35 cellular contexts compared by ENCODE assay signal in genomic region chr10:132157101-132157500, GRCh38. TPM values are rescaled to one million over a fixed set of nuclear protein-coding genes. Genes with fewer than 3 reads are reported as not detected.
"Had no signal": no experiment of that assay in that cellular context is flagged by ENCODE, and none has a peak within 500 bp of the region (broad histone marks: within the 10 kb centered on the region; RNA-seq: fewer than 3 reads in every experiment).

No MANE protein-coding gene starts in this region.

- DNase-seq: activated CD4-positive, alpha-beta T cell treated with anti-CD3 and anti-CD28 coated beads, Interleukin-2, amount 10 ng/mL, durations not matched to agents 24 days and 14 days; activated CD4-positive, alpha-beta T cell treated with anti-CD3 and anti-CD28 coated beads, Interleukin-2, amount 50 U/mL, for 4 hours; activated CD8-positive, alpha-beta memory T cell treated with anti-CD3 and anti-CD28 coated beads, Interleukin-2, amount 50 U/mL, for 4 hours; activated gamma-delta T cell treated with Interleukin-2 at 50 U/mL for 16 hours; activated naive CD4-positive, alpha-beta T cell treated with anti-CD3 and anti-CD28 coated beads for 36 hours; activated naive CD8-positive, alpha-beta T cell treated with anti-CD3 and anti-CD28 coated beads, Interleukin-2, amount 50 U/mL, for 24 hours; activated T-cell treated with anti-CD3 and anti-CD28 coated beads for 4 hours; activated T-cell treated with anti-CD3 and anti-CD28 coated beads, Interleukin-2, amount 50 U/mL, for 4 hours; MM.1S; MV-4-11; NCI-H1092 treated with DMSO at 0.1 percent for 48 hours; NCI-H1417; NCI-H146; NCI-H187; NCI-H2029 treated with DMSO at 0.1 percent for 48 hours; NCI-H2107; NCI-H2171; NCI-H510A; NCI-H526; NCI-H748 treated with DMSO at 0.1 percent for 48 hours; NK-92 treated with Interleukin-12 subunit alpha and Interleukin-12 subunit beta, amount 100 ng/mL, for 24 hours; PC-3; Peyer's patch; RPMI8226; SHP77 treated with DMSO at 0.1 percent for 48 hours; SK-N-SH had no signal

- H3K27me3 ChIP-seq: ascending aorta, cardiac muscle cell, Peyer's patch, SJSA1 had no signal

- H3K27ac ChIP-seq: ascending aorta, cardiac muscle cell, KMS-11, Peyer's patch, SJSA1 had no signal

- H3K36me3 Mint-ChIP-seq: activated naive CD8-positive, alpha-beta T cell had no signal

- ATAC-seq: activated naive CD8-positive, alpha-beta T cell treated with anti-CD3 and anti-CD28 coated beads, Interleukin-2, amount 50 U/mL, for 24 hours; activated T-cell treated with anti-CD3 and anti-CD28 coated beads, Interleukin-2, amount 50 U/mL, for 4 hours; PC-3 had no signal

- H3K4me3 ChIP-seq: ascending aorta, cardiac muscle cell, Peyer's patch, SJSA1 had no signal

- H3K36me3 ChIP-seq: ascending aorta, cardiac muscle cell, Peyer's patch, SJSA1 had no signal

- H3K27me3 Mint-ChIP-seq: activated CD4-positive, alpha-beta T cell treated with anti-CD3 and anti-CD28 coated beads, Interleukin-2, amount 10 ng/mL, durations not matched to agents 24 days and 14 days; activated naive CD8-positive, alpha-beta T cell; activated naive CD8-positive, alpha-beta T cell treated with anti-CD3 and anti-CD28 coated beads, Interleukin-2, amount 50 U/mL, for 24 hours; central memory CD8-positive, alpha-beta T cell had no signal

- H3K4me3 Mint-ChIP-seq: activated CD4-positive, alpha-beta T cell treated with anti-CD3 and anti-CD28 coated beads, Interleukin-2, amount 10 ng/mL, durations not matched to agents 24 days and 14 days; activated naive CD4-positive, alpha-beta T cell treated with anti-CD3 and anti-CD28 coated beads for 36 hours; activated naive CD8-positive, alpha-beta T cell; activated naive CD8-positive, alpha-beta T cell treated with anti-CD3 and anti-CD28 coated beads, Interleukin-2, amount 50 U/mL, for 24 hours; activated T-cell treated with anti-CD3 and anti-CD28 coated beads, Interleukin-2, amount 50 U/mL, for 4 hours; activated T-helper 1 cell treated with anti-CD3 and anti-CD28 coated beads, Interleukin-12 subunit alpha, Interleukin-12 subunit beta, Interleukin-2, Interleukin-4 antibody, amounts not matched to agents 30 ng/mL and 10 ng/mL and 1 ng/mL, durations not matched to agents 14 hours and 24 hours and 36 hours; central memory CD8-positive, alpha-beta T cell; T-helper 1 cell treated with Interleukin-12 subunit alpha and Interleukin-12 subunit beta and Interleukin-4 antibody, amounts not matched to agents 30 μg/mL and 1 μg/mL, for 36 hours; T-helper 2 cell treated with Interferon-gamma antibody and Interleukin-4, amounts not matched to agents 5 μg/mL and 100 μg/mL, for 36 hours had no signal

- H3K9me3 ChIP-seq: ascending aorta, Peyer's patch, SJSA1, SK-N-SH had no signal

- H3K9me3 Mint-ChIP-seq: activated CD4-positive, alpha-beta T cell treated with anti-CD3 and anti-CD28 coated beads, Interleukin-2, amount 10 ng/mL, durations not matched to agents 24 days and 14 days; activated naive CD4-positive, alpha-beta T cell treated with anti-CD3 and anti-CD28 coated beads for 36 hours; activated naive CD8-positive, alpha-beta T cell treated with anti-CD3 and anti-CD28 coated beads, Interleukin-2, amount 50 U/mL, for 24 hours; activated T-cell treated with anti-CD3 and anti-CD28 coated beads, Interleukin-2, amount 50 U/mL, for 4 hours; activated T-helper 1 cell treated with anti-CD3 and anti-CD28 coated beads, Interleukin-12 subunit alpha, Interleukin-12 subunit beta, Interleukin-2, Interleukin-4 antibody, amounts not matched to agents 30 ng/mL and 10 ng/mL and 1 ng/mL, durations not matched to agents 14 hours and 24 hours and 36 hours; central memory CD8-positive, alpha-beta T cell; T-helper 1 cell treated with Interleukin-12 subunit alpha and Interleukin-12 subunit beta and Interleukin-4 antibody, amounts not matched to agents 30 μg/mL and 1 μg/mL, for 36 hours; T-helper 2 cell treated with Interferon-gamma antibody and Interleukin-4, amounts not matched to agents 5 μg/mL and 100 μg/mL, for 36 hours had no signal

- H3K27ac Mint-ChIP-seq: activated naive CD4-positive, alpha-beta T cell treated with anti-CD3 and anti-CD28 coated beads for 36 hours; activated T-helper 1 cell treated with anti-CD3 and anti-CD28 coated beads, Interleukin-12 subunit alpha, Interleukin-12 subunit beta, Interleukin-2, Interleukin-4 antibody, amounts not matched to agents 30 ng/mL and 10 ng/mL and 1 ng/mL, durations not matched to agents 14 hours and 24 hours and 36 hours had no signal

- H3K4me1 ChIP-seq: Peyer's patch, SJSA1 had no signal

RNA-seq across cellular contexts. Expression of gene DPYSL4, which starts 29.6 kb away (rescaled TPM):
- total RNA-seq: ascending aorta had no signal
